In genomic region chr4:6885953-6886557, GRCh38 we compare ENCODE assay signal across 9 cellular contexts. TPM values are rescaled to one million over a fixed set of nuclear protein-coding genes. Genes with fewer than 3 reads are reported as not detected.
DNase-seq lines count a peak whose midpoint lies in the region; ATAC-seq, FAIRE-seq and TF ChIP-seq lines count a peak whose summit lies in the region.
"Had no signal": no experiment of that assay in that cellular context is flagged by ENCODE, and none has a peak within 500 bp of the region (broad histone marks: within the 10 kb centered on the region; RNA-seq: fewer than 3 reads in every experiment).

No MANE protein-coding gene starts in this region.

- H3K14ac ChIP-seq in H9 (ENCODE audit: insufficient read depth, low read length) (no peak overlapping the region), H1 (ENCODE audit: insufficient read length) (no peak overlapping the region)

- H2AK5ac ChIP-seq in H9 (ENCODE audit: insufficient read length, low read length) (no peak overlapping the region), H1 (ENCODE audit: low read depth, low read length) (no peak overlapping the region)

- no peak overlapping the region for H4K5ac ChIP-seq in H9 (ENCODE audit: insufficient read length, low read depth, low read length)
- no peak overlapping the region for H4K5ac ChIP-seq in H1 (ENCODE audit: insufficient read length, low read depth, low read length)

- DNase-seq in DMS53 treated with DMSO at 0.1 percent for 48 hours (lab: John Stamatoyannopoulos, UW; ENCODE audit: unreplicated experiment), result peak; percentile 65
- no peak for DNase-seq in H9
- no peak for DNase-seq in H1 (ENCODE audit: low read depth in 1 of 2, low spot score in 2 of 2)
- no peak for DNase-seq in RPMI8226
- DNase-seq in thyroid gland, result no peak

- H3K4ac ChIP-seq in H9 (ENCODE audit: low read depth, low read length) (no peak overlapping the region), H1 (replicated peaks; ENCODE audit: insufficient read length, low read depth, low read length) (no peak overlapping the region)

- H3K27me3 ChIP-seq in H9 (ENCODE audit: insufficient read depth, low read length), result no peaks in the 10 kb centered on the region
- H3K27me3 ChIP-seq in OCI-LY3 (ENCODE audit: low read depth, low read length), result no peaks in the 10 kb centered on the region
- H3K27me3 ChIP-seq in H1 (replicated peaks in 1 of 4; ENCODE audit: control insufficient read depth in 3 of 4, extremely low read depth in 1 of 4, insufficient read depth in 3 of 4, low read length in 3 of 4), result no peaks in the 10 kb centered on the region
- H3K27me3 ChIP-seq in thyroid gland, result no peaks in the 10 kb centered on the region
- H3K27me3 ChIP-seq: SJSA1 had no signal

- WGBS in H9 (ENCODE audit: extremely low coverage, insufficient read length, low lambda C conversion rate), result no CpG with 5 or more reads among the region's 15 CpGs
- 85% methylated on average over 15 of the region's 15 CpGs; no CpG with 5 or more reads in 1 of the 2 experiments for WGBS in H1 (ENCODE audit: extremely low coverage in 1 of 2, insufficient coverage in 1 of 2, insufficient read length in 1 of 2, insufficient replicate concordance in 2 of 2, low coverage in 1 of 2, low lambda C conversion rate in 2 of 2, missing lambda C conversion rate in 1 of 2), 2 experiments
- 79 to 89% methylated on average over 10 of the region's 15 CpGs for WGBS in mesodermal cell (ENCODE audit: insufficient coverage in 2 of 2), 2 experiments
- 47 to 68% methylated on average over 13 to 15 of the region's 15 CpGs for WGBS in thyroid gland, 2 donors

- H3T11ph ChIP-seq in H9 (ENCODE audit: low read length), result no peak overlapping the region

- peaks cover 11 to 18% of the 10 kb centered on the region in 2 experiments for H3K4me1 Mint-ChIP-seq in H9

- no peak for TF ChIP-seq POLR2A in H1 (IDR thresholded peaks at IDR 0.05; ENCODE audit: control extremely low read depth in 1 of 2, low read depth in 2 of 2, low read length in 2 of 2)
- TF ChIP-seq POLR2A in thyroid gland (IDR thresholded peaks at IDR 0.05), result no peak

- peaks cover 13 to 31% (median 28%) of the 10 kb centered on the region in 3 experiments for H3K36me3 Mint-ChIP-seq in H9 (ENCODE audit: insufficient read depth in 1 of 3, low read depth in 3 of 3)

- H3K9me3 ChIP-seq in H9 (ENCODE audit: control insufficient read depth, low read depth, low read length) (no peaks in the 10 kb centered on the region), OCI-LY3 (ENCODE audit: insufficient read depth, low read length) (0 out of 2 replicates have a peak, but pooled peaks cover 8% of the 10 kb centered on the region), H1 (ENCODE audit: insufficient read depth in 2 of 2, low read depth in 1 of 2, low read length in 1 of 2) (no peaks in the 10 kb centered on the region), mesodermal cell (ENCODE audit: control insufficient read depth, low read length) (peaks cover 13% of the 10 kb centered on the region), thyroid gland (no peaks in the 10 kb centered on the region)
- H3K9me3 ChIP-seq: SJSA1 had no signal

- CTCF ChIA-PET in H1 (lab: Charles Lee; ENCODE audit: partially characterized antibody), result interaction anchor here (0.5 to 7.3 kb wide), 20 partner anchors 9 to 294 kb away, joined by 3 to 67 read pairs (median 4); no protein-coding TSS in a partner anchor

- peaks cover 2% of the 10 kb centered on the region; the same call in 1 of the 2 replicates for H3K27me3 Mint-ChIP-seq in H9 (ENCODE audit: low read depth)

- H2BK20ac ChIP-seq in H9 (ENCODE audit: low read depth, low read length, poor library complexity, severe bottlenecking) (no peak overlapping the region), H1 (ENCODE audit: low read length) (no peak overlapping the region)

- H3K79me1 ChIP-seq in H9 (ENCODE audit: insufficient read depth, low read depth, low read length, poor library complexity, severe bottlenecking) (no peaks in the 10 kb centered on the region), H1 (ENCODE audit: low read depth, low read length) (no peaks in the 10 kb centered on the region)

- no peak for ATAC-seq in GM18870 (IDR thresholded peaks at IDR 0.05; ENCODE audit: unreplicated experiment)

- no peak overlapping the region for H2BK5ac ChIP-seq in H9 (ENCODE audit: insufficient read length, low read length)
- no peak overlapping the region for H2BK5ac ChIP-seq in H1 (ENCODE audit: low read depth, low read length)

- H3K4me3 Mint-ChIP-seq in H9, result no peak overlapping the region

- no peaks in the 10 kb centered on the region for H4K20me1 ChIP-seq in H9 (ENCODE audit: control insufficient read depth, insufficient read depth, insufficient read length)
- H4K20me1 ChIP-seq in OCI-LY3 (ENCODE audit: insufficient read depth, low read length), result no peaks in the 10 kb centered on the region
- peaks cover 0 to 4% of the 10 kb centered on the region in 2 experiments for H4K20me1 ChIP-seq in H1 (replicated peaks in 1 of 2; ENCODE audit: control insufficient read depth in 1 of 2, insufficient read depth in 2 of 2, low read length in 2 of 2)

- TF ChIP-seq CTCF in H9 (conservative IDR thresholded peaks at IDR 0.05) (peak; percentile 37; the same call in 2 of the 3 replicates), OCI-LY3 (IDR thresholded peaks at IDR 0.05; ENCODE audit: low read depth, low read length) (peak; percentile 50), H1 (IDR thresholded peaks at IDR 0.05; ENCODE audit: control extremely low read depth in 1 of 3, insufficient read depth in 1 of 3, low read depth in 1 of 3, low read length in 3 of 3) (peak in 2 of 3 experiments; percentile 2 to 33; a peak in 2 of 4 replicates), thyroid gland (IDR thresholded peaks at IDR 0.05) (no peak)

- H3K4me1 ChIP-seq in H9 (ENCODE audit: insufficient read depth, low read length), result no peaks in the 10 kb centered on the region; the same call in 1 of the 2 replicates
- H3K4me1 ChIP-seq in OCI-LY3 (ENCODE audit: low read length), result 0 out of 2 replicates have a peak, but pooled peaks cover 3% of the 10 kb centered on the region
- no peaks in the 10 kb centered on the region for H3K4me1 ChIP-seq in H1 (replicated peaks in 1 of 4; ENCODE audit: control insufficient read depth in 3 of 4, insufficient read depth in 4 of 4, low read length in 3 of 4)
- H3K4me1 ChIP-seq in mesodermal cell (ENCODE audit: control insufficient read depth, insufficient read depth, low read length, poor library complexity, severe bottlenecking), result peaks cover 14% of the 10 kb centered on the region
- peaks cover 0 to 4% of the 10 kb centered on the region in 2 donors for H3K4me1 ChIP-seq in thyroid gland

- H3K23me2 ChIP-seq in H9 (ENCODE audit: insufficient read length, low read depth, low read length, poor library complexity, severe bottlenecking) (no peaks in the 10 kb centered on the region), H1 (ENCODE audit: low read depth, low read length) (no peaks in the 10 kb centered on the region)

- H2BK15ac ChIP-seq in H9 (ENCODE audit: low read depth, low read length), result no peak overlapping the region
- no peak overlapping the region for H2BK15ac ChIP-seq in H1 (ENCODE audit: low read length)

- H4K8ac ChIP-seq in H9 (replicated peaks; ENCODE audit: insufficient read length, low read depth, low read length) (no peak overlapping the region), H1 (ENCODE audit: extremely low read depth, insufficient read depth, low read length) (no peak overlapping the region)

- H4K91ac ChIP-seq in H9 (ENCODE audit: insufficient read length, low read depth, low read length), result no peak overlapping the region
- H4K91ac ChIP-seq in H1 (replicated peaks; ENCODE audit: insufficient read length, low read length), result no peak overlapping the region

- H3K27ac Mint-ChIP-seq in H9, result peak overlapping the region in 1 of 3 experiments; percentile 46; a peak in 2 of 7 replicates

- H3K79me2 ChIP-seq in H9 (ENCODE audit: insufficient read depth, low read length), result no peaks in the 10 kb centered on the region
- no peaks in the 10 kb centered on the region for H3K79me2 ChIP-seq in OCI-LY3 (ENCODE audit: low read length)
- H3K79me2 ChIP-seq in H1 (ENCODE audit: control insufficient read depth in 1 of 2, insufficient read depth in 2 of 2, low read length in 2 of 2), result no peaks in the 10 kb centered on the region

- H3K18ac ChIP-seq in H9 (ENCODE audit: insufficient read length, low read depth, low read length) (no peak overlapping the region), H1 (ENCODE audit: extremely low read depth, low read length) (no peak overlapping the region)

- H3K4me3 ChIP-seq in OCI-LY3 (ENCODE audit: low read length) (no peak overlapping the region), H1 (ENCODE audit: extremely low read depth in 1 of 4, insufficient read depth in 2 of 4, low read depth in 3 of 4, low read length in 4 of 4) (no peak overlapping the region), mesodermal cell (ENCODE audit: extremely low read depth, insufficient read depth, low read length, poor library complexity, severe bottlenecking) (no peak overlapping the region), thyroid gland (replicated peaks in 1 of 3) (no peak overlapping the region)
- H3K4me3 ChIP-seq: SJSA1 had no signal

- H2BK12ac ChIP-seq in H9 (ENCODE audit: insufficient read length, low read depth, low read length) (no peak overlapping the region), H1 (ENCODE audit: low read depth, low read length) (no peak overlapping the region; the same call in 1 of the 2 replicates)

- peak in 1 of 2 experiments; percentile 24; a peak in 1 of 4 replicates for TF ChIP-seq RAD21 in H1 (IDR thresholded peaks at IDR 0.05 in 1 of 2, conservative IDR thresholded peaks at IDR 0.05 in 1 of 2; ENCODE audit: low read depth in 2 of 2, low read length in 2 of 2)

- POLR2A ChIA-PET in H1 (lab: Charles Lee; ENCODE audit: partially characterized antibody), result interaction anchor here (0.8 to 3.0 kb wide), 5 partner anchors 14 to 155 kb away, joined by 3 to 14 read pairs (median 3); partner anchors contain the start of gene TBC1D14

- TF ChIP-seq EP300 in H1 (IDR thresholded peaks at IDR 0.05; ENCODE audit: borderline replicate concordance in 1 of 2, low read depth in 2 of 2, low read length in 2 of 2), result no peak

- H2AFZ ChIP-seq in H9 (ENCODE audit: low read length), result no peak overlapping the region
- H2AFZ ChIP-seq in OCI-LY3 (ENCODE audit: low read depth, low read length), result no peak overlapping the region
- no peak overlapping the region for H2AFZ ChIP-seq in H1 (ENCODE audit: low read length)

- H3K36me3 ChIP-seq in OCI-LY3 (replicated peaks; ENCODE audit: low read depth, low read length) (peaks cover 16% of the 10 kb centered on the region), H1 (ENCODE audit: control insufficient read depth in 2 of 4, insufficient read depth in 4 of 4, low read length in 3 of 4) (peaks cover 0 to 9% (median 4%) of the 10 kb centered on the region in 4 experiments; a peak in 4 of 8 replicates), mesodermal cell (ENCODE audit: control insufficient read depth, insufficient read depth, low read length) (peaks cover 30% of the 10 kb centered on the region), thyroid gland (peaks cover 13 to 18% of the 10 kb centered on the region in 2 donors)
- H3K36me3 ChIP-seq: SJSA1 had no signal

- H3K56ac ChIP-seq in H9 (ENCODE audit: insufficient read length, low read depth, low read length) (no peak overlapping the region), H1 (replicated peaks; ENCODE audit: insufficient read length, low read depth, low read length) (no peak overlapping the region)

- H2BK120ac ChIP-seq in H9 (ENCODE audit: low read depth, low read length, poor library complexity, severe bottlenecking) (no peak overlapping the region), H1 (replicated peaks; ENCODE audit: low read depth, low read length) (no peak overlapping the region)

- H3K9ac ChIP-seq in H9 (ENCODE audit: extremely low read depth, insufficient read length, low read length) (no peak overlapping the region), OCI-LY3 (ENCODE audit: low read length) (no peak overlapping the region), H1 (replicated peaks in 1 of 4; ENCODE audit: extremely low read depth in 1 of 4, low read depth in 3 of 4, low read length in 3 of 4) (no peak overlapping the region)

- intact Hi-C loops in thyroid gland (cut with DNase I), result no loop called here

- no peak for FAIRE-seq in H1 (lab: Jason Lieb, UNC)

- H3K4me2 ChIP-seq in H9 (ENCODE audit: insufficient read depth, insufficient read length, low read length) (no peak overlapping the region), OCI-LY3 (ENCODE audit: low read length) (no peak overlapping the region), H1 (ENCODE audit: insufficient read depth in 1 of 2, low read depth in 2 of 2, low read length in 2 of 2) (no peak overlapping the region)

- peaks cover 9% of the 10 kb centered on the region in 2 experiments; a peak in 4 of 5 replicates for H3K9me3 Mint-ChIP-seq in H9

- H3K27ac ChIP-seq in H9 (ENCODE audit: insufficient read length, low read depth, low read length), result no peak overlapping the region
- H3K27ac ChIP-seq in OCI-LY3 (ENCODE audit: low read length), result no peak overlapping the region
- H3K27ac ChIP-seq in H1 (ENCODE audit: low read depth, low read length), result no peak overlapping the region
- H3K27ac ChIP-seq in mesodermal cell (ENCODE audit: low read depth, low read length, severe bottlenecking), result peak overlapping the region; percentile 16
- no peak overlapping the region for H3K27ac ChIP-seq in thyroid gland
- H3K27ac ChIP-seq: SJSA1 had no signal

- H3K23ac ChIP-seq in H9 (ENCODE audit: insufficient read length, low read depth, low read length) (no peak overlapping the region), H1 (ENCODE audit: insufficient read length) (no peak overlapping the region)

RNA-seq across cellular contexts. Expression of gene TBC1D14, which starts 23.6 kb away (rescaled TPM):
- 44.5 and 50.2 TPM in 2 replicates for total RNA-seq in H9 (2021)
- total RNA-seq in H1 (2021; fragmentation: NEBNext Ultra II Directional; extraction: Animal tissue kit (Norgen Biotek cat#: 25700)), result 48.2 and 49.7 TPM in 2 replicates
- 45.6 and 46.2 TPM in 2 replicates for polyA plus RNA-seq in H1 (2011; rRNA removed)
- 49.8 TPM for polyA plus RNA-seq in H1 (2011; cell fraction: cytosol; rRNA removed)
- polyA plus RNA-seq in H1 (2011; cell fraction: nucleus; rRNA removed), result 47.4 TPM
- polyA plus RNA-seq in H1 (2012, experiment 1 of 2), result 38.7 to 43.8 TPM (median 41.7 TPM) in 4 replicates
- 21.9 TPM for polyA plus RNA-seq in H1 (2012, experiment 2 of 2)
- polyA plus RNA-seq in H1 (2013, experiment 1 of 2), result 24.2 TPM
- polyA plus RNA-seq in H1 (2013, experiment 2 of 2), result 25.4 TPM
- polyA minus RNA-seq in H1 (2011; rRNA and poly(A)+ RNA removed), result 51.5 and 51.9 TPM in 2 replicates
- 27.0 TPM for polyA minus RNA-seq in H1 (2011; cell fraction: cytosol; rRNA and poly(A)+ RNA removed)
- 30.9 TPM for polyA minus RNA-seq in H1 (2011; cell fraction: nucleus; rRNA and poly(A)+ RNA removed)
- polyA plus RNA-seq in mesodermal cell (2013, experiment 1 of 2), result 24.7 TPM
- 23.1 TPM for polyA plus RNA-seq in mesodermal cell (2013, experiment 2 of 2)
- total RNA-seq in thyroid gland, result 10 to 100 TPM; 39.8 to 47.0 (median 46.0) TPM

Comparison
In these comparisons a context has a peak if more than half of its experiments do, and no peak if none do; other contexts are left out.
1. CTCF ChIP-seq: peak in H9 (single experiment), OCI-LY3 (single experiment) and H1 (2 of 3); none in thyroid gland (0 of 6).